In genomic region chr7:94394399-94395140, GRCh38 we compare ENCODE assay signal across 8 cellular contexts. TPM values are rescaled to one million over a fixed set of nuclear protein-coding genes. Genes with fewer than 3 reads are reported as not detected.
DNase-seq lines count a peak whose midpoint lies in the region; ATAC-seq and TF ChIP-seq lines count a peak whose summit lies in the region.

Gene COL1A2 (plus strand): TSS chr7:94394895. CDS start chr7:94395032, 137 bp downstream.

- H3K4me3 Mint-ChIP-seq in activated B cell treated with CpG ODN at 0.5 μM for 24 hours: peak within 1 kb of the TSS; percentile 67
- H3K4me3 Mint-ChIP-seq in neural crest cell: peak within 1 kb of the TSS; percentile 91

- H3K4me3 ChIP-seq in fibroblast of pulmonary artery (replicated peaks; ENCODE audit: low read depth, low read length): peak within 1 kb of the TSS; percentile 96

- H3K4me1 Mint-ChIP-seq in activated B cell treated with CpG ODN at 0.5 μM for 24 hours (peaks cover 11% of the 10 kb centered on the region), neural crest cell (peaks cover 47% of the 10 kb centered on the region)

- H3K36me3 Mint-ChIP-seq in activated B cell treated with CpG ODN at 0.5 μM for 24 hours (ENCODE audit: low read depth) (no peaks in the 10 kb centered on the region), neural crest cell (ENCODE audit: low read depth) (no peaks in the 10 kb centered on the region)

- POLR2A ChIA-PET in activated B cell treated with CpG ODN at 0.5 μM for 24 hours (lab: Charles Lee): interaction anchor here (0.6 kb wide), 1 partner anchor 412 kb away, joined by 8 read pairs; no protein-coding TSS in a partner anchor

- no peak for TF ChIP-seq CTCF in activated B cell treated with CpG ODN at 0.5 μM for 24 hours (IDR thresholded peaks at IDR 0.05)
- TF ChIP-seq CTCF in fibroblast of pulmonary artery (IDR thresholded peaks at IDR 0.05; ENCODE audit: low read length, missing control alignments): no peak
- no peak for TF ChIP-seq CTCF in neural crest cell (conservative IDR thresholded peaks at IDR 0.05)

- ATAC-seq in activated B cell treated with CpG ODN at 0.5 μM for 24 hours (ENCODE audit: low read depth): no peak
- ATAC-seq in GM19351 (IDR thresholded peaks at IDR 0.05; ENCODE audit: unreplicated experiment): no peak
- ATAC-seq in HG02571 (IDR thresholded peaks at IDR 0.05; ENCODE audit: unreplicated experiment): no peak

- CTCF ChIA-PET in activated B cell treated with CpG ODN at 0.5 μM for 24 hours (lab: Charles Lee): interaction anchor here (0.6 to 2.6 kb wide), 15 partner anchors 8 to 1153 kb away, joined by 3 to 19 read pairs (median 3); no protein-coding TSS in a partner anchor

- H3K9me3 Mint-ChIP-seq in activated B cell treated with CpG ODN at 0.5 μM for 24 hours (no peaks in the 10 kb centered on the region), neural crest cell (no peaks in the 10 kb centered on the region)

- DNase-seq in activated CD4-positive, alpha-beta T cell treated with anti-CD3 and anti-CD28 coated beads, Interleukin-2, amount 50 U/mL, for 48 hours: peak; percentile 2 to 3
- DNase-seq in activated CD4-positive, alpha-beta T cell treated with anti-CD3 and anti-CD28 coated beads for 1 hour: no peak
- DNase-seq in activated B cell treated with CpG ODN at 0.5 μM for 24 hours: peak; percentile 17
- DNase-seq in fibroblast of pulmonary artery (ENCODE audit: low read depth): peak; percentile 98
- DNase-seq in neural crest cell (ENCODE audit: low read depth, low spot score): peak; percentile 38
- no peak for DNase-seq in DMS79 (lab: John Stamatoyannopoulos, UW)

- intact Hi-C loops in activated B cell treated with CpG ODN at 0.5 μM for 24 hours (cut with micrococcal nuclease): loop anchor here (1.0 to 5.0 kb wide), 12 partner anchors 42 to 1149 kb away; no protein-coding TSS in a partner anchor

- H3K27me3 Mint-ChIP-seq in activated B cell treated with CpG ODN at 0.5 μM for 24 hours (peaks cover 31% of the 10 kb centered on the region), neural crest cell (ENCODE audit: low read depth) (no peaks in the 10 kb centered on the region)

- no peak within 1 kb of the TSS for H3K27ac Mint-ChIP-seq in activated B cell treated with CpG ODN at 0.5 μM for 24 hours
- H3K27ac Mint-ChIP-seq in neural crest cell (ENCODE audit: unreplicated experiment): peak within 1 kb of the TSS; percentile 88

RNA-seq across cellular contexts. Expression of gene COL1A2, which starts in this region (rescaled TPM):
- total RNA-seq in activated B cell treated with CpG ODN at 0.5 μM for 24 hours (not detected in 2 replicates), neural crest cell (98.8 and 110 TPM in 2 replicates)

Comparison
In these comparisons a context has a peak if more than half of its experiments do, and no peak if none do; other contexts are left out.
1. RNA of gene COL1A2 (total RNA-seq): 98.8 to 110 TPM in neural crest cell; not detected in activated B cell treated with CpG ODN at 0.5 μM for 24 hours; every median in the first group is over 10 times any median in the second.
2. DNase-seq: peak in activated CD4-positive, alpha-beta T cell treated with anti-CD3 and anti-CD28 coated beads, Interleukin-2, amount 50 U/mL, for 48 hours (2 of 2), fibroblast of pulmonary artery (single experiment) and neural crest cell (single experiment); none in activated CD4-positive, alpha-beta T cell treated with anti-CD3 and anti-CD28 coated beads for 1 hour (single experiment) and DMS79 (single experiment).
3. Peak in DNase-seq in activated B cell treated with CpG ODN at 0.5 μM for 24 hours; RNA of the gene not detected or under 1 TPM.